Comparison of ENCODE assay signal across 16 cellular contexts in genomic region chr11:28860898-28861297, GRCh38.
A peak's percentile ranks its signal among the peaks of the same experiment; 100 is the strongest.
DNase-seq lines count a peak whose midpoint lies in the region; ATAC-seq lines count a peak whose summit lies in the region.
"Had no signal": no experiment of that assay in that cellular context is flagged by ENCODE, and none has a peak within 500 bp of the region (broad histone marks: within the 10 kb centered on the region; RNA-seq: fewer than 3 reads in every experiment).

No MANE protein-coding gene starts in this region.

- DNase-seq in GM03348 (ENCODE audit: low spot score) (peak; percentile 28), SJSA1 (ENCODE audit: low read depth in 1 of 2, low spot score in 2 of 2) (peak in 1 of 2 experiments; percentile 33), fibroblast of gingiva (ENCODE audit: low read depth) (peak; percentile 70), pulmonary artery endothelial cell (ENCODE audit: low read depth, low spot score) (peak; percentile 52), CD1c-positive myeloid dendritic cell (ENCODE audit: extremely low spot score) (no peak), KBM-7 (no peak)
- no peak for DNase-seq in activated naive CD4-positive, alpha-beta T cell (lab: John Stamatoyannopoulos, UW)
- DNase-seq: activated CD8-positive, alpha-beta memory T cell treated with anti-CD3 and anti-CD28 coated beads, Interleukin-2, amount 50 U/mL, for 48 hours; amniotic stem cell; Caco-2; NCI-H1092 treated with DMSO at 0.1 percent for 48 hours; NCI-H446 treated with DMSO at 0.1 percent for 48 hours; right cardiac atrium had no signal

- peak overlapping the region; percentile 44 for H3K27ac ChIP-seq in SJSA1
- H3K27ac ChIP-seq: thoracic aorta had no signal

- in situ Hi-C loops in KBM-7 (cut with MboI; ENCODE audit: low pct_unique_long_range_greater_than_20kb, low sequenced_read_pairs) = no loop called here

- peaks cover 13% of the 10 kb centered on the region for H3K4me1 ChIP-seq in SJSA1 (replicated peaks)
- H3K4me1 ChIP-seq: Caco-2 had no signal

- H3K9me3 ChIP-seq in SJSA1 (replicated peaks) = no peaks in the 10 kb centered on the region
- H3K9me3 ChIP-seq: Caco-2, thoracic aorta had no signal

- H3K27me3 ChIP-seq in SJSA1 (replicated peaks) = no peaks in the 10 kb centered on the region

- H3K36me3 ChIP-seq in SJSA1 = no peaks in the 10 kb centered on the region
- H3K36me3 ChIP-seq: thoracic aorta had no signal

- no peak for ATAC-seq in HG03025 (IDR thresholded peaks at IDR 0.05; ENCODE audit: low FRiP score, unreplicated experiment)
- ATAC-seq: right cardiac atrium, Right ventricle myocardium inferior had no signal

- no peak overlapping the region for H3K4me3 ChIP-seq in SJSA1
- H3K4me3 ChIP-seq: thoracic aorta had no signal

Comparison
In these comparisons a context has a peak if more than half of its experiments do, and no peak if none do; other contexts are left out.
1. DNase-seq: peak in GM03348 (single experiment), fibroblast of gingiva (single experiment) and pulmonary artery endothelial cell (single experiment); none in CD1c-positive myeloid dendritic cell (single experiment), activated naive CD4-positive, alpha-beta T cell (0 of 4) and KBM-7 (single experiment).